Comparison of ENCODE assay signal across 16 cellular contexts in the genomic region with DNA sequence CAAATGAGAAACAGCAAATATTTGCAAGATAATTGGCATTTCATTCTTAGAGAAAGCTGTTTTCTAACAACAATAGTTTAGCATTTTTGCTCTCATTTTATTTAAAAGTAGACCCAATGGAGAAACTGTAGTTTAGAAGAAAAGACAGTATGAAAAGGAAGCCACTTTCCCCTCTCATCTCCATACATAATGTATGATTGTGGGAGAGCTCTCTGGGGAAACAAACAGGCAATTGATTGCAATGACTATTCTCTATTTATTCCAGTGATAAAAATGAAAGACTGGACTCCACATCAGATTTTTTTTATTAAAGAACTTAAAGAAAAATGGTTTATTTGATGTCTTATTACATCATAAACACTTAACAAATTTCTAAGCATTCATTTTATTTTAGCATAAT.
A peak's percentile ranks its signal among the peaks of the same experiment; 100 is the strongest.
DNase-seq lines count a peak whose midpoint lies in the region; ATAC-seq and TF ChIP-seq lines count a peak whose summit lies in the region.
"Had no signal": no experiment of that assay in that cellular context is flagged by ENCODE, and none has a peak within 500 bp of the region (broad histone marks: within the 10 kb centered on the region; RNA-seq: fewer than 3 reads in every experiment).

No MANE protein-coding gene starts in this region.

- H3K4me1 ChIP-seq in Peyer's patch: peaks cover 0 to 5% (median 0%) of the 10 kb centered on the region in 4 donors

- peak overlapping the region in 2 of 59 donors; percentile 0 to 4 for H3K4me3 ChIP-seq in dorsolateral prefrontal cortex
- H3K4me3 ChIP-seq in foreskin fibroblast (ENCODE audit: low read depth in 1 of 2, low read length in 2 of 2): no peak overlapping the region
- no peak overlapping the region for H3K4me3 ChIP-seq in Peyer's patch
- H3K4me3 ChIP-seq: HAP-1 had no signal

- no peak for TF ChIP-seq POLR2A in Peyer's patch (IDR thresholded peaks at IDR 0.05)

- H3K27ac ChIP-seq in dorsolateral prefrontal cortex: peak overlapping the region in 58 of 59 donors; percentile 5 to 94 (median 78)
- peak overlapping the region; percentile 74 for H3K27ac ChIP-seq in substantia nigra (ENCODE audit: low read depth, low read length, poor library complexity, severe bottlenecking)
- no peak overlapping the region for H3K27ac ChIP-seq in Peyer's patch

- intact Hi-C loops in dorsolateral prefrontal cortex (cut with DNase I): no loop called here

- no peaks in the 10 kb centered on the region for H3K9me3 ChIP-seq in Peyer's patch
- H3K9me3 ChIP-seq: HAP-1 had no signal

- DNase-seq in RPMI7951 (ENCODE audit: low read depth) (peak; percentile 3), dorsolateral prefrontal cortex (no peak), medulla oblongata (ENCODE audit: extremely low spot score) (peak; percentile 77), substantia nigra (lab: John Stamatoyannopoulos, UW) (peak in 1 of 49 donors; percentile 25), foreskin fibroblast (no peak), Peyer's patch (no peak), ecto neural progenitor cell (ENCODE audit: low spot score) (no peak)
- DNase-seq: ACHN; C1 segment of cervical spinal cord; CD4-positive, alpha-beta T cell; COR-L47; DMS153; DMS79 treated with DMSO at 0.1 percent for 48 hours; EL had no signal

- no peaks in the 10 kb centered on the region for H3K27me3 ChIP-seq in dorsolateral prefrontal cortex
- no peaks in the 10 kb centered on the region for H3K27me3 ChIP-seq in Peyer's patch

- ATAC-seq in HG03439 (IDR thresholded peaks at IDR 0.05; ENCODE audit: unreplicated experiment): no peak

- no peaks in the 10 kb centered on the region for H3K36me3 ChIP-seq in Peyer's patch
- H3K36me3 ChIP-seq: HAP-1 had no signal

- TF ChIP-seq CTCF in dorsolateral prefrontal cortex (IDR thresholded peaks at IDR 0.05 in 54 of 56, conservative IDR thresholded peaks at IDR 0.05 in 2 of 56; ENCODE audit: low read depth in 1 of 56, partially characterized antibody in 56 of 56) (peak in 5 of 56 donors; percentile 6 to 30 (median 12)), foreskin fibroblast (IDR thresholded peaks at IDR 0.05; ENCODE audit: low read depth, low read length) (no peak), Peyer's patch (IDR thresholded peaks at IDR 0.05) (no peak)

Comparison
In these comparisons a context has a peak if more than half of its experiments do, and no peak if none do; other contexts are left out.
1. DNase-seq: peak in RPMI7951 (single experiment) and medulla oblongata (single experiment); none in dorsolateral prefrontal cortex (0 of 10), foreskin fibroblast (0 of 2), Peyer's patch (0 of 3) and ecto neural progenitor cell (single experiment).
2. H3K27ac ChIP-seq: peak in dorsolateral prefrontal cortex (58 of 59) and substantia nigra (single experiment); none in Peyer's patch (0 of 4).